Comparison of ENCODE assay signal across 22 cellular contexts in the genomic region with DNA sequence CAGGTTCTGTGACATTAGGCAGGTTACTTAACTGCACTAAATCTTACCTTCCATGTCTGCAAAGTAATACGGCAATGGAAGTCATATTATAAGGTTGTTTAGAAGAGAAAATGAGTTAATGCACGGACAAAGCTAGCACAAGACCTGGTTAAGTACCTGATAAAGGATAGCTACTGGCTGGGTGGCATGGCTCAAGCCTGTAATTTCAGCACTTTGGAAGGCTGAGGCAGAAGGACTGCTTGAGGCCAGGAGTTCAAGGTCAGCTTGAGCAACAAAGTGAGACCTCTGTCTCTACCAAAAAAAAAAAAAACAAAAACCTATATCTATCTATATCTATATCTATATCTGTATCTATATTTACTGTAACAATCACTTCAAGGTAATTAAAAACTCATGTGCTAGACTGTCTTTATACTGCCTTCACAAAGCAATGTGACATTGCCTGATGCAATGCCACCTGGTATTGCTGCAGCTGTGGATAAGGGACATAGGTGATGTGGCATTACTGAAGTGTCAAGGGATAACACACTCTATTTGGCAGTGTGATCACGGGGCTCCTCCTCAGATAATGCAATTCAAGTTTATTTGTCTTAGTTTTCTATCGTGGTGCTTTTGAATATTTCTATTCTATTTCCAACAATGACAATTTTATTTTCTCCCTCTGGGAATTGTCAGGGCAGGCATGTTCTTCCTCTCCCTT.
A peak's percentile ranks its signal among the peaks of the same experiment; 100 is the strongest.
DNase-seq lines count a peak whose midpoint lies in the region; ATAC-seq, FAIRE-seq and TF ChIP-seq lines count a peak whose summit lies in the region.
"Had no signal": no experiment of that assay in that cellular context is flagged by ENCODE, and none has a peak within 500 bp of the region (broad histone marks: within the 10 kb centered on the region; RNA-seq: fewer than 3 reads in every experiment).

No MANE protein-coding gene starts in this region.

- ATAC-seq in HepG2 (no peak), right lobe of liver (no peak), K562 (0 out of 3 replicates have a peak, but pooled peaks have one; percentile 24), HG02642 (IDR thresholded peaks at IDR 0.05; ENCODE audit: poor library complexity, unreplicated experiment) (no peak)
- ATAC-seq: activated T-cell treated with anti-CD3 and anti-CD28 coated beads, Interleukin-2, amount 50 U/mL, for 4 hours had no signal

- in situ Hi-C loops in HepG2 (cut with HindIII; ENCODE audit: extremely low pct_ligation_motif_present, low pct_unique_long_range_greater_than_20kb) (no loop called here), K562 (cut with MboI) (no loop called here)

- H3K79me2 ChIP-seq in HepG2 (ENCODE audit: insufficient read depth, low read length) = no peaks in the 10 kb centered on the region
- no peaks in the 10 kb centered on the region for H3K79me2 ChIP-seq in K562 (ENCODE audit: control insufficient read depth, insufficient read depth, low read length)
- H3K79me2 ChIP-seq: parathyroid adenoma had no signal

- TF ChIP-seq CTCF in HepG2 (CRISPR knock-in tag; IDR thresholded peaks at IDR 0.05) (no peak), right lobe of liver (IDR thresholded peaks at IDR 0.05) (no peak), K562 (IDR thresholded peaks at IDR 0.05 in 2 of 3, conservative IDR thresholded peaks at IDR 0.05 in 1 of 3; ENCODE audit: insufficient read depth in 2 of 3, low read depth in 1 of 3, low read length in 3 of 3) (no peak), A673 (conservative IDR thresholded peaks at IDR 0.05; ENCODE audit: low read depth, low read length) (no peak)

- intact Hi-C loops in HepG2 (cut with micrococcal nuclease; ENCODE audit: unreplicated experiment) = no loop called here
- intact Hi-C loops in right lobe of liver (cut with DNase I) = no loop called here
- intact Hi-C loops in K562 (cut with micrococcal nuclease) = loop anchor here (10.0 kb wide), 1 partner anchor 104 kb away; a partner anchor contains a TSS
- intact Hi-C loops in A673 (cut with micrococcal nuclease; ENCODE audit: unreplicated experiment) = no loop called here

- H3K4me1 ChIP-seq in HepG2 (ENCODE audit: insufficient read depth, low read length) (0 out of 2 replicates have a peak, but pooled peaks cover 4% of the 10 kb centered on the region), right lobe of liver (no peaks in the 10 kb centered on the region), K562 (replicated peaks in 1 of 2; ENCODE audit: control insufficient read depth in 2 of 2, insufficient read depth in 2 of 2, low read length in 2 of 2) (peaks cover 0 to 24% of the 10 kb centered on the region in 2 experiments; a peak in 4 of 5 replicates), A673 (ENCODE audit: insufficient read depth, low read length, poor library complexity, severe bottlenecking) (peaks cover 51% of the 10 kb centered on the region)
- H3K4me1 ChIP-seq: parathyroid adenoma, right atrium auricular region, tibial nerve had no signal

- WGBS in HepG2 (ENCODE audit: low lambda C conversion rate) = 26% methylated on average over 4 of the region's 4 CpGs
- 50% methylated on average over 4 of the region's 4 CpGs for WGBS in right lobe of liver (ENCODE audit: insufficient coverage, low coverage, low lambda C conversion rate, missing lambda C conversion rate)
- 62% methylated on average over 4 of the region's 4 CpGs for WGBS in K562 (ENCODE audit: insufficient coverage, low coverage, missing lambda C conversion rate)

- TF ChIP-seq RAD21 in HepG2 (CRISPR knock-in tag; IDR thresholded peaks at IDR 0.05) (no peak), K562 (CRISPR knock-in tag; conservative IDR thresholded peaks at IDR 0.05 in 1 of 2, IDR thresholded peaks at IDR 0.05 in 1 of 2) (no peak)

- DNase-seq in HepG2 (ENCODE audit: low spot score) (no peak), right lobe of liver (no peak), NCI-H345 (lab: John Stamatoyannopoulos, UW) (peak; percentile 66), K562 (ENCODE audit: extremely low read depth in 1 of 4, low spot score in 3 of 4) (no peak), A673 (ENCODE audit: low spot score) (no peak)
- DNase-seq in central memory CD4-positive, alpha-beta T cell = no peak
- DNase-seq: activated CD4-positive, alpha-beta T cell treated with anti-CD3 and anti-CD28 coated beads for 48 hours; activated T-cell treated with anti-CD3 and anti-CD28 coated beads, Interleukin-2, amount 50 U/mL, for 4 hours; cerebellar nuclear complex; hippocampal formation; left cardiac atrium; NCI-H1694 treated with DMSO at 0.1 percent for 48 hours; NCI-H446 treated with DMSO at 0.1 percent for 48 hours had no signal

- H4K20me1 ChIP-seq in HepG2 (ENCODE audit: insufficient read depth, low read length) = no peaks in the 10 kb centered on the region
- no peaks in the 10 kb centered on the region for H4K20me1 ChIP-seq in K562 (replicated peaks; ENCODE audit: control insufficient read depth, insufficient read depth, low read length)

- H3K4me2 ChIP-seq in HepG2 (ENCODE audit: low read depth, low read length) = no peak overlapping the region
- H3K4me2 ChIP-seq in K562 (ENCODE audit: insufficient read depth, low read length) = no peak overlapping the region

- H3K27me3 ChIP-seq in HepG2 (ENCODE audit: control insufficient read depth in 1 of 2, insufficient read depth in 2 of 2, low read length in 2 of 2) (no peaks in the 10 kb centered on the region), right lobe of liver (no peaks in the 10 kb centered on the region), K562 (ENCODE audit: control insufficient read depth in 2 of 2, insufficient read depth in 2 of 2, low read length in 2 of 2) (no peaks in the 10 kb centered on the region), A673 (replicated peaks; ENCODE audit: insufficient read depth, low read depth, low read length, poor library complexity) (no peaks in the 10 kb centered on the region)
- H3K27me3 ChIP-seq: neural progenitor cell, right atrium auricular region, tibial nerve had no signal

- TF ChIP-seq EP300 in HepG2 (IDR thresholded peaks at IDR 0.05; ENCODE audit: low read depth in 2 of 2, low read length in 2 of 2) (no peak), HepG2 (CRISPR knock-in tag; IDR thresholded peaks at IDR 0.05; ENCODE audit: borderline replicate concordance) (no peak), K562 (IDR thresholded peaks at IDR 0.05; ENCODE audit: low read length) (no peak)

- CTCF ChIA-PET in HepG2 (lab: Yijun Ruan, JAX; ENCODE audit: low intra/inter-chr PET ratio, low total read pairs) (no interaction called here), K562 (lab: Yijun Ruan, JAX; ENCODE audit: low intra/inter-chr PET ratio) (no interaction called here), A673 (lab: Charles Lee) (no interaction called here)

- TF ChIP-seq POLR2A in HepG2 (IDR thresholded peaks at IDR 0.05; ENCODE audit: insufficient read depth in 1 of 2, low read depth in 2 of 2, low read length in 2 of 2) (no peak), right lobe of liver (IDR thresholded peaks at IDR 0.05) (no peak), K562 (conservative IDR thresholded peaks at IDR 0.05) (no peak)

- no peak overlapping the region for H3K27ac ChIP-seq in HepG2 (ENCODE audit: extremely low read length, insufficient read depth, low read length)
- H3K27ac ChIP-seq in right lobe of liver = no peak overlapping the region
- H3K27ac ChIP-seq in K562 (ENCODE audit: extremely low read depth, low read depth, low read length) = no peak overlapping the region
- no peak overlapping the region for H3K27ac ChIP-seq in A673 (ENCODE audit: low read depth, low read length, poor library complexity, severe bottlenecking)
- H3K27ac ChIP-seq: HL-60, neural progenitor cell, parathyroid adenoma, right atrium auricular region, tibial nerve, VCaP had no signal

- no peak for FAIRE-seq in HepG2 (lab: Jason Lieb, UNC)
- no peak for FAIRE-seq in K562 (lab: Jason Lieb, UNC)
- FAIRE-seq: endometrium, GM18507 had no signal

- H3K9me3 ChIP-seq in HepG2 (ENCODE audit: low read length) = no peaks in the 10 kb centered on the region
- H3K9me3 ChIP-seq in right lobe of liver = no peaks in the 10 kb centered on the region
- no peaks in the 10 kb centered on the region for H3K9me3 ChIP-seq in K562 (replicated peaks; ENCODE audit: control insufficient read depth, insufficient read depth, low read depth, low read length)
- H3K9me3 ChIP-seq in A673 (ENCODE audit: low read depth, low read length, poor library complexity, severe bottlenecking) = no peaks in the 10 kb centered on the region
- H3K9me3 ChIP-seq: right atrium auricular region, tibial nerve had no signal

- BruUV-seq in HepG2 (replicated peaks; lab: Mats Ljungman, UMichigan) = no TSS peak
- BruUV-seq in K562 (replicated peaks; lab: Mats Ljungman, UMichigan) = no TSS peak
- no TSS peak for BruUV-seq in A673 (replicated peaks; lab: Mats Ljungman, UMichigan)

- H3K4me3 ChIP-seq in HepG2 (replicated peaks in 1 of 3; ENCODE audit: insufficient read depth in 1 of 3, low read depth in 2 of 3, low read length in 3 of 3) = no peak overlapping the region
- no peak overlapping the region for H3K4me3 ChIP-seq in right lobe of liver
- no peak overlapping the region for H3K4me3 ChIP-seq in K562
- no peak overlapping the region for H3K4me3 ChIP-seq in A673 (ENCODE audit: low read depth, low read length, poor library complexity, severe bottlenecking)
- H3K4me3 ChIP-seq: neural progenitor cell, right atrium auricular region, tibial nerve had no signal

- POLR2A ChIA-PET in HepG2 (lab: Yijun Ruan, JAX) (no interaction called here), K562 (lab: Yijun Ruan, JAX) (interaction anchor here (1.0 kb wide), 1 partner anchor 21 kb away, joined by 3 read pairs; no protein-coding TSS in a partner anchor), A673 (lab: Charles Lee; ENCODE audit: low non-redundant PET) (no interaction called here)

- H2AFZ ChIP-seq in HepG2 (ENCODE audit: low read length) (no peak overlapping the region), K562 (ENCODE audit: low read depth, low read length) (no peak overlapping the region)
- H2AFZ ChIP-seq: neural progenitor cell had no signal

- H3K36me3 ChIP-seq in HepG2 (replicated peaks in 1 of 2; ENCODE audit: control insufficient read depth in 1 of 2, insufficient read depth in 2 of 2, low read length in 2 of 2) (no peaks in the 10 kb centered on the region), right lobe of liver (no peaks in the 10 kb centered on the region), K562 (ENCODE audit: control insufficient read depth, insufficient read depth, low read length) (no peaks in the 10 kb centered on the region), A673 (ENCODE audit: insufficient read depth, low read length, poor library complexity, severe bottlenecking) (no peaks in the 10 kb centered on the region)
- H3K36me3 ChIP-seq: neural progenitor cell, right atrium auricular region, tibial nerve had no signal

- H3K9me1 ChIP-seq in K562 (ENCODE audit: control insufficient read depth, insufficient read depth, low read length) = no peaks in the 10 kb centered on the region

- H3K9ac ChIP-seq in HepG2 (ENCODE audit: insufficient read depth, low read depth, low read length) (no peak overlapping the region), K562 (ENCODE audit: insufficient read depth in 1 of 2, low read depth in 2 of 2, low read length in 2 of 2) (no peak overlapping the region)
- H3K9ac ChIP-seq: neural progenitor cell, parathyroid adenoma had no signal

TF ChIP-seq in HepG2, 621 proteins besides CTCF, POLR2A, EP300 and RAD21 (continues in another document):
- TF ChIP-seq HNF4A (CRISPR knock-in tag; IDR thresholded peaks at IDR 0.05) = peak; percentile 43; the same call in 1 of the 2 replicates

TF ChIP-seq in K562, 482 proteins besides CTCF, POLR2A, EP300 and RAD21 (continues in another document):
- TF ChIP-seq ZC3H8 (IDR thresholded peaks at IDR 0.05) = no peak
